1 cellular context compared by ENCODE assay signal in genomic region chr11:105696000-105696399, GRCh38.
TF ChIP-seq lines count a peak whose summit lies in the region.

No MANE protein-coding gene starts in this region.

TF ChIP-seq in WTC11, 78 proteins besides CTCF, POLR2A, EP300 and RAD21 (continued from another document):
- TF ChIP-seq E2F4 (CRISPR knock-in tag; IDR thresholded peaks at IDR 0.05; ENCODE audit: borderline replicate concordance, low read depth) (no peak), ZSCAN18 (CRISPR knock-in tag; IDR thresholded peaks at IDR 0.05) (no peak), ZNF219 (CRISPR knock-in tag; IDR thresholded peaks at IDR 0.05; ENCODE audit: borderline replicate concordance) (no peak)
